17 cellular contexts compared by ENCODE assay signal in genomic region chr6:28782113-28782673, GRCh38.
DNase-seq lines count a peak whose midpoint lies in the region; ATAC-seq and TF ChIP-seq lines count a peak whose summit lies in the region.
"Had no signal": no experiment of that assay in that cellular context is flagged by ENCODE, and none has a peak within 500 bp of the region (broad histone marks: within the 10 kb centered on the region; RNA-seq: fewer than 3 reads in every experiment).

No MANE protein-coding gene starts in this region.

- H3K4me3 ChIP-seq in osteoblast (ENCODE audit: insufficient read depth, low read length) (no peak overlapping the region), uterus (no peak overlapping the region)
- H3K4me3 ChIP-seq: prostate gland, vagina had no signal

- no peak overlapping the region for H3K27ac ChIP-seq in osteoblast (ENCODE audit: low read depth, low read length)
- H3K27ac ChIP-seq in uterus: no peak overlapping the region
- H3K27ac ChIP-seq: prostate gland, vagina had no signal

- peak; percentile 21 for ATAC-seq in HG03432 (IDR thresholded peaks at IDR 0.05; ENCODE audit: unreplicated experiment)
- no peak for ATAC-seq in T-cell (replicated peaks in 1 of 4)

- H4K20me1 ChIP-seq in osteoblast (ENCODE audit: insufficient read depth, low read length): no peaks in the 10 kb centered on the region

- no peaks in the 10 kb centered on the region for H3K4me1 ChIP-seq in osteoblast (ENCODE audit: insufficient read depth, low read length)
- no peaks in the 10 kb centered on the region for H3K4me1 ChIP-seq in uterus
- H3K4me1 ChIP-seq: prostate gland, vagina had no signal

- DNase-seq in activated T-cell treated with anti-CD3 and anti-CD28 coated beads, Interleukin-2, amount 50 U/mL, for 24 hours: no peak
- no peak for DNase-seq in activated T-cell treated with anti-CD3 and anti-CD28 coated beads, Interleukin-2, amount 50 U/mL, for 1 hour
- DNase-seq in activated T-helper 1 cell treated with anti-CD3 and anti-CD28 coated beads, Interleukin-12 subunit alpha, Interleukin-12 subunit beta, Interleukin-2, Interleukin-4 antibody, amounts not matched to agents 30 ng/mL and 10 ng/mL and 1 ng/mL, durations not matched to agents 14 hours and 24 hours and 36 hours (ENCODE audit: low spot score): no peak
- DNase-seq in osteoblast (ENCODE audit: insufficient read length, low spot score, missing footprints) (no peak), T-cell (no peak), uterus (no peak), NCI-H446 (lab: John Stamatoyannopoulos, UW) (no peak)
- DNase-seq: activated CD4-positive, alpha-beta T cell treated with anti-CD3 and anti-CD28 coated beads for 48 hours; Calu3; cerebellar nuclear complex; foreskin melanocyte; NCI-H2081 treated with DMSO at 0.1 percent for 48 hours; NCI-H526 treated with DMSO at 0.1 percent for 48 hours; T1000 had no signal

- peaks cover 4% of the 10 kb centered on the region for H3K36me3 Mint-ChIP-seq in activated T-cell treated with anti-CD3 and anti-CD28 coated beads, Interleukin-2, amount 50 U/mL, for 24 hours (ENCODE audit: low read depth)
- H3K36me3 Mint-ChIP-seq in activated T-helper 1 cell treated with anti-CD3 and anti-CD28 coated beads, Interleukin-12 subunit alpha, Interleukin-12 subunit beta, Interleukin-2, Interleukin-4 antibody, amounts not matched to agents 30 ng/mL and 10 ng/mL and 1 ng/mL, durations not matched to agents 14 hours and 24 hours and 36 hours (ENCODE audit: low read depth): peaks cover 6% of the 10 kb centered on the region
- peaks cover 4% of the 10 kb centered on the region for H3K36me3 Mint-ChIP-seq in T-cell

- no peak overlapping the region for H3K27ac Mint-ChIP-seq in activated T-cell treated with anti-CD3 and anti-CD28 coated beads, Interleukin-2, amount 50 U/mL, for 24 hours
- peak overlapping the region; percentile 27 for H3K27ac Mint-ChIP-seq in activated T-helper 1 cell treated with anti-CD3 and anti-CD28 coated beads, Interleukin-12 subunit alpha, Interleukin-12 subunit beta, Interleukin-2, Interleukin-4 antibody, amounts not matched to agents 30 ng/mL and 10 ng/mL and 1 ng/mL, durations not matched to agents 14 hours and 24 hours and 36 hours
- peak overlapping the region in 1 of 2 donors; percentile 36 for H3K27ac Mint-ChIP-seq in T-cell

- H3K4me2 ChIP-seq in osteoblast (ENCODE audit: insufficient read depth, low read length): peak overlapping the region; percentile 23

- CTCF ChIA-PET in T-cell (lab: Charles Lee): no interaction called here

- H3K4me3 Mint-ChIP-seq in activated T-cell treated with anti-CD3 and anti-CD28 coated beads, Interleukin-2, amount 50 U/mL, for 24 hours: peak overlapping the region; percentile 18
- H3K4me3 Mint-ChIP-seq in activated T-helper 1 cell treated with anti-CD3 and anti-CD28 coated beads, Interleukin-12 subunit alpha, Interleukin-12 subunit beta, Interleukin-2, Interleukin-4 antibody, amounts not matched to agents 30 ng/mL and 10 ng/mL and 1 ng/mL, durations not matched to agents 14 hours and 24 hours and 36 hours: no peak overlapping the region
- H3K4me3 Mint-ChIP-seq in T-cell: peak overlapping the region in 1 of 3 donors; percentile 51

- H3K9me3 Mint-ChIP-seq in activated T-cell treated with anti-CD3 and anti-CD28 coated beads, Interleukin-2, amount 50 U/mL, for 24 hours: peaks cover 28% of the 10 kb centered on the region
- peaks cover 16% of the 10 kb centered on the region for H3K9me3 Mint-ChIP-seq in activated T-helper 1 cell treated with anti-CD3 and anti-CD28 coated beads, Interleukin-12 subunit alpha, Interleukin-12 subunit beta, Interleukin-2, Interleukin-4 antibody, amounts not matched to agents 30 ng/mL and 10 ng/mL and 1 ng/mL, durations not matched to agents 14 hours and 24 hours and 36 hours
- peaks cover 9 to 27% (median 24%) of the 10 kb centered on the region in 3 donors for H3K9me3 Mint-ChIP-seq in T-cell

- peaks cover 79% of the 10 kb centered on the region for H3K27me3 ChIP-seq in osteoblast (ENCODE audit: insufficient read depth, low read length)
- peaks cover 11 to 87% of the 10 kb centered on the region in 2 donors for H3K27me3 ChIP-seq in uterus

- H3K36me3 ChIP-seq in osteoblast (ENCODE audit: insufficient read depth, low read length) (no peaks in the 10 kb centered on the region), uterus (no peaks in the 10 kb centered on the region)
- H3K36me3 ChIP-seq: prostate gland, vagina had no signal

- H3K27me3 Mint-ChIP-seq in activated T-cell treated with anti-CD3 and anti-CD28 coated beads, Interleukin-2, amount 50 U/mL, for 24 hours: peaks cover 91% of the 10 kb centered on the region
- H3K27me3 Mint-ChIP-seq in activated T-helper 1 cell treated with anti-CD3 and anti-CD28 coated beads, Interleukin-12 subunit alpha, Interleukin-12 subunit beta, Interleukin-2, Interleukin-4 antibody, amounts not matched to agents 30 ng/mL and 10 ng/mL and 1 ng/mL, durations not matched to agents 14 hours and 24 hours and 36 hours (ENCODE audit: insufficient read depth): peaks cover 83% of the 10 kb centered on the region
- H3K27me3 Mint-ChIP-seq in T-cell: peaks cover 83 to 85% of the 10 kb centered on the region in 2 donors

- peaks cover 4% of the 10 kb centered on the region for H3K4me1 Mint-ChIP-seq in activated T-cell treated with anti-CD3 and anti-CD28 coated beads, Interleukin-2, amount 50 U/mL, for 24 hours (ENCODE audit: low read depth)
- peaks cover 6% of the 10 kb centered on the region for H3K4me1 Mint-ChIP-seq in activated T-helper 1 cell treated with anti-CD3 and anti-CD28 coated beads, Interleukin-12 subunit alpha, Interleukin-12 subunit beta, Interleukin-2, Interleukin-4 antibody, amounts not matched to agents 30 ng/mL and 10 ng/mL and 1 ng/mL, durations not matched to agents 14 hours and 24 hours and 36 hours (ENCODE audit: low read depth)
- H3K4me1 Mint-ChIP-seq in T-cell: peaks cover 5 to 17% (median 5%) of the 10 kb centered on the region in 3 donors

- TF ChIP-seq POLR2A in uterus (IDR thresholded peaks at IDR 0.05): no peak

- no peaks in the 10 kb centered on the region for H3K79me2 ChIP-seq in osteoblast (ENCODE audit: insufficient read depth, low read length)

- H3K9me3 ChIP-seq in osteoblast (ENCODE audit: low read depth, low read length): no peaks in the 10 kb centered on the region
- H3K9me3 ChIP-seq in uterus: no peaks in the 10 kb centered on the region
- H3K9me3 ChIP-seq: prostate gland, vagina had no signal

- TF ChIP-seq CTCF in osteoblast (IDR thresholded peaks at IDR 0.05; ENCODE audit: extremely low read depth, low read depth, low read length): no peak
- TF ChIP-seq CTCF in uterus (IDR thresholded peaks at IDR 0.05): no peak

- POLR2A ChIA-PET in T-cell (lab: Charles Lee): no interaction called here

- H2AFZ ChIP-seq in osteoblast (ENCODE audit: low read length): no peak overlapping the region

- intact Hi-C loops in activated T-helper 1 cell treated with anti-CD3 and anti-CD28 coated beads, Interleukin-12 subunit alpha, Interleukin-12 subunit beta, Interleukin-2, Interleukin-4 antibody, amounts not matched to agents 30 ng/mL and 10 ng/mL and 1 ng/mL, durations not matched to agents 14 hours and 24 hours and 36 hours (cut with micrococcal nuclease): no loop called here
- intact Hi-C loops in uterus (cut with DNase I; ENCODE audit: low total_unique reads): no loop called here
